ENCODE assay signal across 14 cellular contexts in the genomic region with DNA sequence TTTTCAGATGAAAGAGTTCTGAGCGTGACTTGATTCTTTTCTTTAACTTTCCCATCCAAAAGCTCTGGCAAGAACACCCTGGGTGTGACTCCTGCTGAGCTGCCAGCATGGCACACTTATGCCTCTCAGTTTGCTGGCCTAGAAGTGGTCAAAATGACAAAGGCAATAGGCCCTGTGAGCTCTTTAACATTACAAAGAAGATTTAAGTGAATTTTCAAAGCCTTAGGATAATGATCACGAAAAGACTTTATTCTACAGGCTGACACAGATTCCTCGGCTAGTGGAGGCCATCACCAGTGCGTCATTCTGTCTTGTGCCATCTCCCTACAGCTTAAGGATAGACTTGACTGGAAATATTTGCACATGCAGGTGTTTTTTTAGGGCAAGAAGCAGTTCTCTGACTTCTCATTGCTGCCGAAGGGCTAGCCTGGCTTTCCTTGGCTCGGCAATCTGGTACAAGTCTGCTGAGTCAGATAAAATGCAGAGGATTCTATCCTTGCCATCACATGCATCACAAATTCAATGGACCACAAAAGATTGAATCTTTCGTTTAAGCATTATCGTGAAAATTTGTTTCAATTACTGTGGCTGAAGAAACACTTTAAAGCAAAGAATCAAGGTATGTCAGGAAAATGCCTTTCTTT.
"Had no signal": no experiment of that assay in that cellular context is flagged by ENCODE, and none has a peak within 500 bp of the region (broad histone marks: within the 10 kb centered on the region; RNA-seq: fewer than 3 reads in every experiment).

No MANE protein-coding gene starts in this region.

- H3K36me3 Mint-ChIP-seq: activated CD4-positive, alpha-beta memory T cell treated with anti-CD3 and anti-CD28 coated beads for 36 hours; activated naive CD8-positive, alpha-beta T cell treated with anti-CD3 and anti-CD28 coated beads for 36 hours; natural killer cell; stimulated activated naive B cell treated with anti-CD40 and anti-IgM and Interleukin-4, amounts not matched to agents 10 μg/mL and 1 μg/mL and 100 μg/mL, for 72 hours had no signal

- H3K4me1 Mint-ChIP-seq: activated naive CD8-positive, alpha-beta T cell treated with anti-CD3 and anti-CD28 coated beads for 36 hours; natural killer cell; stimulated activated naive B cell treated with anti-CD40 and anti-IgM and Interleukin-4, amounts not matched to agents 10 μg/mL and 1 μg/mL and 100 μg/mL, for 72 hours had no signal

- H3K9me3 ChIP-seq: lower lobe of right lung, sigmoid colon, spleen, upper lobe of right lung had no signal

- H3K36me3 ChIP-seq: lower lobe of right lung, sigmoid colon, spleen, upper lobe of right lung had no signal

- ATAC-seq: foreskin keratinocyte; lower lobe of right lung; natural killer cell; stimulated activated naive B cell treated with anti-CD40 and anti-IgM and Interleukin-4, amounts not matched to agents 10 μg/mL and 1 μg/mL and 100 μg/mL, for 72 hours; upper lobe of right lung had no signal

- H3K4me1 ChIP-seq: foreskin keratinocyte, lower lobe of right lung, sigmoid colon, spleen, upper lobe of right lung had no signal

- H3K27me3 ChIP-seq: dorsolateral prefrontal cortex, foreskin keratinocyte, sigmoid colon, upper lobe of right lung had no signal

- H3K9me3 Mint-ChIP-seq: activated CD4-positive, alpha-beta memory T cell treated with anti-CD3 and anti-CD28 coated beads for 36 hours; activated naive CD8-positive, alpha-beta T cell treated with anti-CD3 and anti-CD28 coated beads for 36 hours; natural killer cell; stimulated activated naive B cell treated with anti-CD40 and anti-IgM and Interleukin-4, amounts not matched to agents 10 μg/mL and 1 μg/mL and 100 μg/mL, for 72 hours had no signal

- H3K27ac Mint-ChIP-seq: activated CD4-positive, alpha-beta memory T cell treated with anti-CD3 and anti-CD28 coated beads for 36 hours; activated naive CD8-positive, alpha-beta T cell treated with anti-CD3 and anti-CD28 coated beads for 36 hours; natural killer cell; stimulated activated naive B cell treated with anti-CD40 and anti-IgM and Interleukin-4, amounts not matched to agents 10 μg/mL and 1 μg/mL and 100 μg/mL, for 72 hours had no signal

- DNase-seq: activated CD4-positive, alpha-beta memory T cell treated with anti-CD3 and anti-CD28 coated beads for 36 hours; activated CD4-positive, alpha-beta T cell treated with anti-CD3 and anti-CD28 coated beads for 4 hours; activated naive CD8-positive, alpha-beta T cell treated with anti-CD3 and anti-CD28 coated beads for 36 hours; amniotic stem cell; dorsolateral prefrontal cortex; foreskin keratinocyte; glutamatergic neuron; hypothalamus; lower lobe of right lung; natural killer cell; sigmoid colon; spleen; stimulated activated naive B cell treated with anti-CD40 and anti-IgM and Interleukin-4, amounts not matched to agents 10 μg/mL and 1 μg/mL and 100 μg/mL, for 72 hours; upper lobe of right lung had no signal

- H3K4me3 ChIP-seq: dorsolateral prefrontal cortex, lower lobe of right lung, sigmoid colon, spleen, upper lobe of right lung had no signal

- H3K27ac ChIP-seq: dorsolateral prefrontal cortex, foreskin keratinocyte, lower lobe of right lung, sigmoid colon, spleen, upper lobe of right lung had no signal

- H3K4me3 Mint-ChIP-seq: activated CD4-positive, alpha-beta memory T cell treated with anti-CD3 and anti-CD28 coated beads for 36 hours; activated naive CD8-positive, alpha-beta T cell treated with anti-CD3 and anti-CD28 coated beads for 36 hours; natural killer cell; stimulated activated naive B cell treated with anti-CD40 and anti-IgM and Interleukin-4, amounts not matched to agents 10 μg/mL and 1 μg/mL and 100 μg/mL, for 72 hours had no signal
